Comparison of ENCODE assay signal across 8 cellular contexts in genomic region chr19:18429717-18430416, GRCh38. TPM values are rescaled to one million over a fixed set of nuclear protein-coding genes. Genes with fewer than 3 reads are reported as not detected.
DNase-seq lines count a peak whose midpoint lies in the region; ATAC-seq and FAIRE-seq lines count a peak whose summit lies in the region.

No MANE protein-coding gene starts in this region.

- H3K36me3 ChIP-seq in CD4-positive, alpha-beta memory T cell (ENCODE audit: insufficient read depth, low read length) = no peaks in the 10 kb centered on the region
- no peaks in the 10 kb centered on the region for H3K36me3 ChIP-seq in Karpas-422 (ENCODE audit: insufficient read depth, low read length)
- peaks cover 8% of the 10 kb centered on the region for H3K36me3 ChIP-seq in neuron (ENCODE audit: insufficient read depth, low read length)
- H3K36me3 ChIP-seq in small intestine (ENCODE audit: control insufficient read depth in 2 of 2, insufficient read depth in 2 of 2, low read length in 2 of 2) = no peaks in the 10 kb centered on the region

- CTCF ChIA-PET in CD4-positive, alpha-beta memory T cell (lab: Charles Lee; ENCODE audit: partially characterized antibody) = interaction anchor here (0.5 kb wide), 1 partner anchor 141 kb away, joined by 3 read pairs; no protein-coding TSS in a partner anchor

- WGBS in small intestine, 3 donors = 53 to 84% (median 68%) methylated on average over 12 to 13 of the region's 13 CpGs

- no peak overlapping the region for H2AFZ ChIP-seq in Karpas-422 (ENCODE audit: low read length)
- no peak overlapping the region for H2AFZ ChIP-seq in neuron (ENCODE audit: low read depth, low read length)

- H3K4me3 ChIP-seq in CD4-positive, alpha-beta memory T cell (ENCODE audit: low read length in 2 of 2) = peak overlapping the region in 1 of 2 donors; percentile 49
- H3K4me3 ChIP-seq in Karpas-422 (ENCODE audit: low read length) (peak overlapping the region; percentile 72; the same call in 1 of the 2 replicates), neuron (ENCODE audit: low read length) (peak overlapping the region; percentile 30), small intestine (ENCODE audit: low read depth in 1 of 2, low read length in 2 of 2) (no peak overlapping the region)

- FAIRE-seq in small intestine (lab: Jason Lieb, UNC) = no peak

- peak overlapping the region; percentile 93 for H3K4me2 ChIP-seq in Karpas-422 (ENCODE audit: low read depth, low read length, poor library complexity, severe bottlenecking)

- intact Hi-C loops in CD4-positive, alpha-beta memory T cell (cut with micrococcal nuclease) = loop anchor here (1.0 kb wide), 2 partner anchors 7 to 11 kb away; partner anchors contain the start of gene SSBP4

- peak overlapping the region; percentile 25 to 77 (median 62) for H3K4me3 Mint-ChIP-seq in CD4-positive, alpha-beta memory T cell

- H3K4me1 Mint-ChIP-seq in CD4-positive, alpha-beta memory T cell = peaks cover 8 to 48% (median 24%) of the 10 kb centered on the region in 4 donors

- no peaks in the 10 kb centered on the region for H3K9me3 Mint-ChIP-seq in CD4-positive, alpha-beta memory T cell

- POLR2A ChIA-PET in CD4-positive, alpha-beta memory T cell (lab: Charles Lee; ENCODE audit: partially characterized antibody) = interaction anchor here (1.4 to 14.5 kb wide), 4 partner anchors 11 to 149 kb away, joined by 4 to 238 read pairs (median 13); partner anchors contain the start of genes ELL, JUND and SSBP4

- H3K9ac ChIP-seq in Karpas-422 (ENCODE audit: low read length) = peak overlapping the region; percentile 70

- H3K9me3 ChIP-seq in CD4-positive, alpha-beta memory T cell (ENCODE audit: control insufficient read depth in 1 of 2, low read length in 2 of 2) = no peaks in the 10 kb centered on the region
- H3K9me3 ChIP-seq in Karpas-422 (ENCODE audit: low read length) (no peaks in the 10 kb centered on the region), neuron (ENCODE audit: low read length) (peaks cover 2% of the 10 kb centered on the region), small intestine (ENCODE audit: control insufficient read depth, low read depth) (no peaks in the 10 kb centered on the region)

- peaks cover 26% of the 10 kb centered on the region; the same call in 1 of the 2 replicates for H4K20me1 ChIP-seq in Karpas-422 (ENCODE audit: insufficient read depth, low read depth, low read length)

- H3K79me2 ChIP-seq in Karpas-422 (ENCODE audit: low read length) = 0 out of 2 replicates have a peak, but pooled peaks cover 3% of the 10 kb centered on the region

- H3K36me3 Mint-ChIP-seq in CD4-positive, alpha-beta memory T cell = peaks cover 0 to 3% of the 10 kb centered on the region in 2 donors

- peak overlapping the region; percentile 87 for H3K27ac ChIP-seq in CD4-positive, alpha-beta memory T cell (ENCODE audit: low read depth, low read length)
- H3K27ac ChIP-seq in Karpas-422 (ENCODE audit: low read length) (no peak overlapping the region), cingulate gyrus (ENCODE audit: low read depth, low read length) (peak overlapping the region; percentile 81), small intestine (ENCODE audit: low read depth in 1 of 2, low read length in 1 of 2) (no peak overlapping the region)

- H3K9me2 ChIP-seq in Karpas-422 (replicated peaks; ENCODE audit: insufficient read depth, low read length) = no peaks in the 10 kb centered on the region

- peaks cover 59% of the 10 kb centered on the region for H3K4me1 ChIP-seq in CD4-positive, alpha-beta memory T cell (ENCODE audit: insufficient read depth, low read length)
- H3K4me1 ChIP-seq in Karpas-422 (ENCODE audit: low read length) (peaks cover 53% of the 10 kb centered on the region), neuron (ENCODE audit: insufficient read depth, low read length) (peaks cover 40% of the 10 kb centered on the region), small intestine (ENCODE audit: control insufficient read depth in 2 of 2, insufficient read depth in 1 of 2, low read depth in 1 of 2, low read length in 1 of 2) (no peaks in the 10 kb centered on the region)

- peak overlapping the region; percentile 86 to 95 (median 91) for H3K27ac Mint-ChIP-seq in CD4-positive, alpha-beta memory T cell

- ATAC-seq in GM18502 (IDR thresholded peaks at IDR 0.05; ENCODE audit: poor library complexity, unreplicated experiment) (no peak), GM21381 (IDR thresholded peaks at IDR 0.05; ENCODE audit: unreplicated experiment) (no peak), HG03342 (IDR thresholded peaks at IDR 0.05; ENCODE audit: unreplicated experiment) (no peak)

- H3K27me3 ChIP-seq in CD4-positive, alpha-beta memory T cell (ENCODE audit: insufficient read depth, low read length) = no peaks in the 10 kb centered on the region
- H3K27me3 ChIP-seq in Karpas-422 (ENCODE audit: low read length) (no peaks in the 10 kb centered on the region), neuron (ENCODE audit: insufficient read depth, low read length) (no peaks in the 10 kb centered on the region), small intestine (ENCODE audit: control insufficient read depth in 2 of 2, insufficient read depth in 2 of 2, low read length in 2 of 2) (no peaks in the 10 kb centered on the region)

- DNase-seq in CD4-positive, alpha-beta memory T cell = no peak
- DNase-seq in Karpas-422 (peak; percentile 65), small intestine (no peak)

- no peaks in the 10 kb centered on the region for H3K27me3 Mint-ChIP-seq in CD4-positive, alpha-beta memory T cell

RNA-seq across cellular contexts. Expression of gene ISYNA1, which starts 8.1 kb away (rescaled TPM):
- total RNA-seq in CD4-positive, alpha-beta memory T cell = 10 to 100 TPM; 37.1 to 43.2 TPM
- polyA plus RNA-seq in CD4-positive, alpha-beta memory T cell = 10 to 100 TPM; 27.5 to 36.3 TPM
- 4.1 and 10.0 TPM in 2 replicates for total RNA-seq in Karpas-422 (2014; rRNA removed; shearing (Covaris generic); ENCODE audit: low replicate concordance)
- 10 to 100 TPM in 1 of 3 donors, 1 to 10 TPM in 2; 4.5 to 12.9 (median 5.7) TPM for polyA plus RNA-seq in small intestine

RNA-seq across cellular contexts. Expression of gene SSBP4, which starts 10.7 kb away (rescaled TPM):
- 10 to 100 TPM; 71.3 to 73.4 TPM for total RNA-seq in CD4-positive, alpha-beta memory T cell
- polyA plus RNA-seq in CD4-positive, alpha-beta memory T cell = 100 to 1,000 TPM in 1 of 2 donors, 10 to 100 TPM in 1; 81.5 to 108 TPM
- total RNA-seq in Karpas-422 (2014; rRNA removed; shearing (Covaris generic); ENCODE audit: low replicate concordance) = 22.5 and 73.2 TPM in 2 replicates
- 10 to 100 TPM; 15.9 to 51.7 (median 36.7) TPM for polyA plus RNA-seq in small intestine

RNA-seq across cellular contexts. Expression of gene LRRC25, which starts 32.4 kb away (rescaled TPM):
- under 1 TPM; 0.73 to 0.91 TPM for total RNA-seq in CD4-positive, alpha-beta memory T cell
- under 1 TPM in 1 of 2 donors, not detected in 1; 0.07 TPM for polyA plus RNA-seq in CD4-positive, alpha-beta memory T cell
- 1.6 and 2.2 TPM in 2 replicates for total RNA-seq in Karpas-422 (2014; rRNA removed; shearing (Covaris generic); ENCODE audit: low replicate concordance)
- polyA plus RNA-seq in small intestine = 1 to 10 TPM in 2 of 3 donors, under 1 TPM in 1; 0.89 to 5.1 (median 3.2) TPM

RNA-seq across cellular contexts. Expression of gene GDF15, which starts 43.9 kb away (rescaled TPM):
- 1 to 10 TPM; 1.2 TPM for total RNA-seq in CD4-positive, alpha-beta memory T cell
- not detected for polyA plus RNA-seq in CD4-positive, alpha-beta memory T cell
- total RNA-seq in Karpas-422 (2014; rRNA removed; shearing (Covaris generic); ENCODE audit: low replicate concordance) = 0.97 TPM in 1 of 2 replicates, not detected in the other
- 10 to 100 TPM in 2 of 3 donors, 1 to 10 TPM in 1; 4.5 to 27.5 (median 12.7) TPM for polyA plus RNA-seq in small intestine

Comparison
In these comparisons a context has a peak if more than half of its experiments do, and no peak if none do; other contexts are left out.
1. H3K27ac ChIP-seq: peak in CD4-positive, alpha-beta memory T cell (single experiment) and cingulate gyrus (single experiment); none in Karpas-422 (single experiment) and small intestine (0 of 2).
2. H3K4me3 ChIP-seq: peak in Karpas-422 (single experiment) and neuron (single experiment); none in small intestine (0 of 2).